Comparison of ENCODE assay signal across 24 cellular contexts in genomic region chr11:18285841-18286240, GRCh38. TPM values are rescaled to one million over a fixed set of nuclear protein-coding genes. Genes with fewer than 3 reads are reported as not detected.
"Had no signal": no experiment of that assay in that cellular context is flagged by ENCODE, and none has a peak within 500 bp of the region (broad histone marks: within the 10 kb centered on the region; RNA-seq: fewer than 3 reads in every experiment).

No MANE protein-coding gene starts in this region.

- DNase-seq: Kasumi-1, MG63, NCI-H1092, NCI-H1105 treated with DMSO at 0.1 percent for 48 hours, NCI-H1417 treated with DMSO at 0.1 percent for 48 hours, NCI-H146, NCI-H1694 treated with DMSO at 0.1 percent for 48 hours, NCI-H1930, NCI-H2081, NCI-H2107, NCI-H2227 treated with DMSO at 0.1 percent for 48 hours, NCI-H524, NCI-H526 treated with DMSO at 0.1 percent for 48 hours, NCI-H748 treated with DMSO at 0.1 percent for 48 hours, SHP77, SK-N-SH, SW 1271, T-cell had no signal

- ATAC-seq: HepG2, K562, Panc1, T-cell had no signal

RNA-seq across cellular contexts. Expression of gene SAA1, which starts 19.8 kb away (rescaled TPM):
- total RNA-seq: HepG2, HT-29, NCI-H460 had no signal

RNA-seq across cellular contexts. Expression of gene SAA2, which starts 37.4 kb away (rescaled TPM):
- total RNA-seq: HT-29, NCI-H460, SK-MEL-5 had no signal

RNA-seq across cellular contexts. Expression of gene SAA4, which starts 49.2 kb away (rescaled TPM):
- total RNA-seq: HT-29, K562, NCI-H460, SK-MEL-5 had no signal
